ENCODE assay signal across 1 cellular context in genomic region chr5:26432393-26432792, GRCh38.
TF ChIP-seq lines count a peak whose summit lies in the region.

No MANE protein-coding gene starts in this region.

TF ChIP-seq in GM23338, 12 proteins besides CTCF, POLR2A, EP300 and RAD21 (continued from another document):
- TF ChIP-seq REST (IDR thresholded peaks at IDR 0.05; ENCODE audit: unreplicated experiment) (no peak), ETS1 (IDR thresholded peaks at IDR 0.05) (no peak)
